Comparison of ENCODE assay signal across 1 cellular context in genomic region chr6:7390218-7390878, GRCh38.
TF ChIP-seq lines count a peak whose summit lies in the region.

No MANE protein-coding gene starts in this region.

TF ChIP-seq in K562, 482 proteins besides CTCF, POLR2A, EP300 and RAD21 (continued from another document and continues in another):
- TF ChIP-seq ELK1 (CRISPR knock-in tag; IDR thresholded peaks at IDR 0.05): no peak
- 0 out of 2 replicates have a peak, but pooled peaks have one; percentile 2 for TF ChIP-seq RB1 (IDR thresholded peaks at IDR 0.05; ENCODE audit: low read depth)
- TF ChIP-seq HDAC1 (IDR thresholded peaks at IDR 0.05): 0 out of 4 replicates have a peak, but pooled peaks of 1 of the 2 experiments have one; percentile 3
- TF ChIP-seq RFX1 (IDR thresholded peaks at IDR 0.05): peak; percentile 50
- peak; percentile 45 for TF ChIP-seq BCOR (IDR thresholded peaks at IDR 0.05)
- TF ChIP-seq FOXM1 (IDR thresholded peaks at IDR 0.05; ENCODE audit: low read depth): no peak
- TF ChIP-seq FOXM1 (CRISPR knock-in tag; IDR thresholded peaks at IDR 0.05; ENCODE audit: low read depth): no peak
- TF ChIP-seq, protein P1, sequence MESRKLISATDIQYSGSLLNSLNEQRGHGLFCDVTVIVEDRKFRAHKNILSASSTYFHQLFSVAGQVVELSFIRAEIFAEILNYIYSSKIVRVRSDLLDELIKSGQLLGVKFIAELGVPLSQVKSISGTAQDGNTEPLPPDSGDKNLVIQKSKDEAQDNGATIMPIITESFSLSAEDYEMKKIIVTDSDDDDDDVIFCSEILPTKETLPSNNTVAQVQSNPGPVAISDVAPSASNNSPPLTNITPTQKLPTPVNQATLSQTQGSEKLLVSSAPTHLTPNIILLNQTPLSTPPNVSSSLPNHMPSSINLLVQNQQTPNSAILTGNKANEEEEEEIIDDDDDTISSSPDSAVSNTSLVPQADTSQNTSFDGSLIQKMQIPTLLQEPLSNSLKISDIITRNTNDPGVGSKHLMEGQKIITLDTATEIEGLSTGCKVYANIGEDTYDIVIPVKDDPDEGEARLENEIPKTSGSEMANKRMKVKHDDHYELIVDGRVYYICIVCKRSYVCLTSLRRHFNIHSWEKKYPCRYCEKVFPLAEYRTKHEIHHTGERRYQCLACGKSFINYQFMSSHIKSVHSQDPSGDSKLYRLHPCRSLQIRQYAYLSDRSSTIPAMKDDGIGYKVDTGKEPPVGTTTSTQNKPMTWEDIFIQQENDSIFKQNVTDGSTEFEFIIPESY (CRISPR knock-in tag; IDR thresholded peaks at IDR 0.05): no peak
- 0 out of 2 replicates have a peak, but pooled peaks have one; percentile 16 for TF ChIP-seq KAT7 (CRISPR knock-in tag; IDR thresholded peaks at IDR 0.05; ENCODE audit: borderline replicate concordance)
- TF ChIP-seq, protein P2, sequence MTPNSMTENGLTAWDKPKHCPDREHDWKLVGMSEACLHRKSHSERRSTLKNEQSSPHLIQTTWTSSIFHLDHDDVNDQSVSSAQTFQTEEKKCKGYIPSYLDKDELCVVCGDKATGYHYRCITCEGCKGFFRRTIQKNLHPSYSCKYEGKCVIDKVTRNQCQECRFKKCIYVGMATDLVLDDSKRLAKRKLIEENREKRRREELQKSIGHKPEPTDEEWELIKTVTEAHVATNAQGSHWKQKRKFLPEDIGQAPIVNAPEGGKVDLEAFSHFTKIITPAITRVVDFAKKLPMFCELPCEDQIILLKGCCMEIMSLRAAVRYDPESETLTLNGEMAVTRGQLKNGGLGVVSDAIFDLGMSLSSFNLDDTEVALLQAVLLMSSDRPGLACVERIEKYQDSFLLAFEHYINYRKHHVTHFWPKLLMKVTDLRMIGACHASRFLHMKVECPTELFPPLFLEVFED (CRISPR knock-in tag; conservative IDR thresholded peaks at IDR 0.05): no peak
- TF ChIP-seq, protein P3, sequence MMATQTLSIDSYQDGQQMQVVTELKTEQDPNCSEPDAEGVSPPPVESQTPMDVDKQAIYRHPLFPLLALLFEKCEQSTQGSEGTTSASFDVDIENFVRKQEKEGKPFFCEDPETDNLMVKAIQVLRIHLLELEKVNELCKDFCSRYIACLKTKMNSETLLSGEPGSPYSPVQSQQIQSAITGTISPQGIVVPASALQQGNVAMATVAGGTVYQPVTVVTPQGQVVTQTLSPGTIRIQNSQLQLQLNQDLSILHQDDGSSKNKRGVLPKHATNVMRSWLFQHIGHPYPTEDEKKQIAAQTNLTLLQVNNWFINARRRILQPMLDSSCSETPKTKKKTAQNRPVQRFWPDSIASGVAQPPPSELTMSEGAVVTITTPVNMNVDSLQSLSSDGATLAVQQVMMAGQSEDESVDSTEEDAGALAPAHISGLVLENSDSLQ (IDR thresholded peaks at IDR 0.05): no peak
- TF ChIP-seq ELF2 (CRISPR knock-in tag; IDR thresholded peaks at IDR 0.05): 0 out of 2 replicates have a peak, but pooled peaks have one; percentile 16
- TF ChIP-seq, protein P4, sequence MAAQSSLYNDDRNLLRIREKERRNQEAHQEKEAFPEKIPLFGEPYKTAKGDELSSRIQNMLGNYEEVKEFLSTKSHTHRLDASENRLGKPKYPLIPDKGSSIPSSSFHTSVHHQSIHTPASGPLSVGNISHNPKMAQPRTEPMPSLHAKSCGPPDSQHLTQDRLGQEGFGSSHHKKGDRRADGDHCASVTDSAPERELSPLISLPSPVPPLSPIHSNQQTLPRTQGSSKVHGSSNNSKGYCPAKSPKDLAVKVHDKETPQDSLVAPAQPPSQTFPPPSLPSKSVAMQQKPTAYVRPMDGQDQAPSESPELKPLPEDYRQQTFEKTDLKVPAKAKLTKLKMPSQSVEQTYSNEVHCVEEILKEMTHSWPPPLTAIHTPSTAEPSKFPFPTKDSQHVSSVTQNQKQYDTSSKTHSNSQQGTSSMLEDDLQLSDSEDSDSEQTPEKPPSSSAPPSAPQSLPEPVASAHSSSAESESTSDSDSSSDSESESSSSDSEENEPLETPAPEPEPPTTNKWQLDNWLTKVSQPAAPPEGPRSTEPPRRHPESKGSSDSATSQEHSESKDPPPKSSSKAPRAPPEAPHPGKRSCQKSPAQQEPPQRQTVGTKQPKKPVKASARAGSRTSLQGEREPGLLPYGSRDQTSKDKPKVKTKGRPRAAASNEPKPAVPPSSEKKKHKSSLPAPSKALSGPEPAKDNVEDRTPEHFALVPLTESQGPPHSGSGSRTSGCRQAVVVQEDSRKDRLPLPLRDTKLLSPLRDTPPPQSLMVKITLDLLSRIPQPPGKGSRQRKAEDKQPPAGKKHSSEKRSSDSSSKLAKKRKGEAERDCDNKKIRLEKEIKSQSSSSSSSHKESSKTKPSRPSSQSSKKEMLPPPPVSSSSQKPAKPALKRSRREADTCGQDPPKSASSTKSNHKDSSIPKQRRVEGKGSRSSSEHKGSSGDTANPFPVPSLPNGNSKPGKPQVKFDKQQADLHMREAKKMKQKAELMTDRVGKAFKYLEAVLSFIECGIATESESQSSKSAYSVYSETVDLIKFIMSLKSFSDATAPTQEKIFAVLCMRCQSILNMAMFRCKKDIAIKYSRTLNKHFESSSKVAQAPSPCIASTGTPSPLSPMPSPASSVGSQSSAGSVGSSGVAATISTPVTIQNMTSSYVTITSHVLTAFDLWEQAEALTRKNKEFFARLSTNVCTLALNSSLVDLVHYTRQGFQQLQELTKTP (IDR thresholded peaks at IDR 0.05; ENCODE audit: low read depth in 1 of 2, partially characterized antibody in 2 of 2): no peak
- TF ChIP-seq RERE (CRISPR knock-in tag; IDR thresholded peaks at IDR 0.05; ENCODE audit: borderline replicate concordance): no peak
- TF ChIP-seq BRF1 (IDR thresholded peaks at IDR 0.05; ENCODE audit: borderline replicate concordance, extremely low read depth, insufficient read length): no peak
- TF ChIP-seq FOXJ2 (tag; IDR thresholded peaks at IDR 0.05): no peak
- 0 out of 2 replicates have a peak, but pooled peaks have one; percentile 4 for TF ChIP-seq SMARCE1 (IDR thresholded peaks at IDR 0.05)
- peak; percentile 28 for TF ChIP-seq CHD1 (IDR thresholded peaks at IDR 0.05; ENCODE audit: low read length)
- 0 out of 2 replicates have a peak, but pooled peaks have one; percentile 8 for TF ChIP-seq SP1 (CRISPR knock-in tag; IDR thresholded peaks at IDR 0.05)
- no peak for TF ChIP-seq PHB2 (IDR thresholded peaks at IDR 0.05; ENCODE audit: low read depth)
- no peak for TF ChIP-seq JUN (IDR thresholded peaks at IDR 0.05; ENCODE audit: borderline replicate concordance, low read depth, low read length)
- 0 out of 2 replicates have a peak, but pooled peaks have one; percentile 0 for TF ChIP-seq JUN (CRISPR knock-in tag; IDR thresholded peaks at IDR 0.05; ENCODE audit: borderline replicate concordance)
- TF ChIP-seq, protein P5, sequence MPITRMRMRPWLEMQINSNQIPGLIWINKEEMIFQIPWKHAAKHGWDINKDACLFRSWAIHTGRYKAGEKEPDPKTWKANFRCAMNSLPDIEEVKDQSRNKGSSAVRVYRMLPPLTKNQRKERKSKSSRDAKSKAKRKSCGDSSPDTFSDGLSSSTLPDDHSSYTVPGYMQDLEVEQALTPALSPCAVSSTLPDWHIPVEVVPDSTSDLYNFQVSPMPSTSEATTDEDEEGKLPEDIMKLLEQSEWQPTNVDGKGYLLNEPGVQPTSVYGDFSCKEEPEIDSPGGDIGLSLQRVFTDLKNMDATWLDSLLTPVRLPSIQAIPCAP (CRISPR knock-in tag; IDR thresholded peaks at IDR 0.05; ENCODE audit: borderline replicate concordance): no peak
- TF ChIP-seq ZNF263 (CRISPR knock-in tag; IDR thresholded peaks at IDR 0.05; ENCODE audit: borderline replicate concordance): 0 out of 2 replicates have a peak, but pooled peaks have one; percentile 9
- TF ChIP-seq XRCC3 (IDR thresholded peaks at IDR 0.05): no peak
- 0 out of 2 replicates have a peak, but pooled peaks have one; percentile 10 for TF ChIP-seq ARID4B (CRISPR knock-in tag; IDR thresholded peaks at IDR 0.05)
- TF ChIP-seq FUS (optimal IDR thresholded peaks at IDR 0.05; ENCODE audit: low read depth, low read length): no peak
- peak; percentile 36; the same call in 1 of the 2 replicates for TF ChIP-seq SMARCA4 (IDR thresholded peaks at IDR 0.05)
- TF ChIP-seq, protein P6, sequence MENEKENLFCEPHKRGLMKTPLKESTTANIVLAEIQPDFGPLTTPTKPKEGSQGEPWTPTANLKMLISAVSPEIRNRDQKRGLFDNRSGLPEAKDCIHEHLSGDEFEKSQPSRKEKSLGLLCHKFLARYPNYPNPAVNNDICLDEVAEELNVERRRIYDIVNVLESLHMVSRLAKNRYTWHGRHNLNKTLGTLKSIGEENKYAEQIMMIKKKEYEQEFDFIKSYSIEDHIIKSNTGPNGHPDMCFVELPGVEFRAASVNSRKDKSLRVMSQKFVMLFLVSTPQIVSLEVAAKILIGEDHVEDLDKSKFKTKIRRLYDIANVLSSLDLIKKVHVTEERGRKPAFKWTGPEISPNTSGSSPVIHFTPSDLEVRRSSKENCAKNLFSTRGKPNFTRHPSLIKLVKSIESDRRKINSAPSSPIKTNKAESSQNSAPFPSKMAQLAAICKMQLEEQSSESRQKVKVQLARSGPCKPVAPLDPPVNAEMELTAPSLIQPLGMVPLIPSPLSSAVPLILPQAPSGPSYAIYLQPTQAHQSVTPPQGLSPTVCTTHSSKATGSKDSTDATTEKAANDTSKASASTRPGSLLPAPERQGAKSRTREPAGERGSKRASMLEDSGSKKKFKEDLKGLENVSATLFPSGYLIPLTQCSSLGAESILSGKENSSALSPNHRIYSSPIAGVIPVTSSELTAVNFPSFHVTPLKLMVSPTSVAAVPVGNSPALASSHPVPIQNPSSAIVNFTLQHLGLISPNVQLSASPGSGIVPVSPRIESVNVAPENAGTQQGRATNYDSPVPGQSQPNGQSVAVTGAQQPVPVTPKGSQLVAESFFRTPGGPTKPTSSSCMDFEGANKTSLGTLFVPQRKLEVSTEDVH (IDR thresholded peaks at IDR 0.05; ENCODE audit: low read depth, partially characterized antibody): no peak
- peak; percentile 83 for TF ChIP-seq HDGF (IDR thresholded peaks at IDR 0.05)
